Comparison of ENCODE assay signal across 14 cellular contexts in the genomic region with DNA sequence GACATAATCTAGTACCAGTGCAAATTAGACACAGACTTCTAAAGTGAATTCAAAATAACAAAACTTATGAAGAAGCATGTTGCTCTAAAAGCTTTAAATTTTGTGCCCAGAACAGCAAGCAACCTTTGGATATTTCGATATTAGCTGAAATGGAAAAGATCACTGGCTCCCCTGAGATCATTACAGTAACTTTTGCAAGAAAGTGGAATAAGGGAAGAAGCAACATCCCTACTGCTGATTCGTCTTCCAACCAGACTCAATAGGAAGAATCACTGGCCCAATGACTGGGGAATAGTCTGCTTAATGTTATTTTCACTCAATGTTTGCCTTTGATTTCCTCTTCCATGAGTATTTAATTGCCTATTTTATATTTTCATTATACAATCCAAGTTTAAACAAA. TPM values are rescaled to one million over a fixed set of nuclear protein-coding genes. Genes with fewer than 3 reads are reported as not detected.
DNase-seq lines count a peak whose midpoint lies in the region; ATAC-seq, FAIRE-seq and TF ChIP-seq lines count a peak whose summit lies in the region.
"Had no signal": no experiment of that assay in that cellular context is flagged by ENCODE, and none has a peak within 500 bp of the region (broad histone marks: within the 10 kb centered on the region; RNA-seq: fewer than 3 reads in every experiment).

No MANE protein-coding gene starts in this region.

- ATAC-seq in RWPE2 (ENCODE audit: low read depth) (no peak), HG03025 (IDR thresholded peaks at IDR 0.05; ENCODE audit: low FRiP score, unreplicated experiment) (no peak)
- ATAC-seq: activated naive CD4-positive, alpha-beta T cell treated with anti-CD3 and anti-CD28 coated beads, Interleukin-2, amount 50 U/mL, for 72 hours had no signal

- WGBS in sigmoid colon, 2 donors: 8 to 28% methylated on average over 2 of the region's 2 CpGs

- H3K36me3 ChIP-seq in RWPE2 (ENCODE audit: low read depth) (peaks cover 17% of the 10 kb centered on the region), kidney (ENCODE audit: control insufficient read depth in 1 of 2, insufficient read depth in 2 of 2, low read length in 2 of 2) (no peaks in the 10 kb centered on the region), sigmoid colon (no peaks in the 10 kb centered on the region)

- TF ChIP-seq POLR2A in H54 (IDR thresholded peaks at IDR 0.05; ENCODE audit: low read depth, low read length): no peak
- TF ChIP-seq POLR2A in sigmoid colon (IDR thresholded peaks at IDR 0.05): no peak

- DNase-seq in H54 (ENCODE audit: insufficient read length, low spot score) (peak; percentile 15), RWPE2 (ENCODE audit: low spot score) (no peak), kidney (no peak), sigmoid colon (no peak), putamen (ENCODE audit: low spot score) (no peak), iPS-NIHi7 (ENCODE audit: extremely low spot score) (no peak)
- no peak for DNase-seq in activated CD4-positive, alpha-beta T cell treated with anti-CD3 and anti-CD28 coated beads for 4 hours
- DNase-seq: activated CD8-positive, alpha-beta memory T cell treated with anti-CD3 and anti-CD28 coated beads for 24 hours; CD4-positive, alpha-beta T cell; NCI-H1417; nucleus accumbens had no signal

- no peak for TF ChIP-seq EP300 in sigmoid colon (IDR thresholded peaks at IDR 0.05)

- TF ChIP-seq CTCF in RWPE2 (IDR thresholded peaks at IDR 0.05; ENCODE audit: poor library complexity, severe bottlenecking): no peak
- no peak for TF ChIP-seq CTCF in kidney (IDR thresholded peaks at IDR 0.05; ENCODE audit: borderline replicate concordance, extremely low read depth, insufficient read depth)
- no peak for TF ChIP-seq CTCF in sigmoid colon (IDR thresholded peaks at IDR 0.05)

- H3K27ac ChIP-seq in RWPE2 (ENCODE audit: poor library complexity, severe bottlenecking): peak overlapping the region; percentile 58
- H3K27ac ChIP-seq in kidney (ENCODE audit: low read depth in 2 of 2, low read length in 2 of 2): peak overlapping the region; percentile 63 to 76
- H3K27ac ChIP-seq in sigmoid colon: peak overlapping the region; percentile 21 to 58 (median 38)

- H3K9me3 ChIP-seq in RWPE2 (ENCODE audit: severe bottlenecking): no peaks in the 10 kb centered on the region
- no peaks in the 10 kb centered on the region for H3K9me3 ChIP-seq in kidney (ENCODE audit: control insufficient read depth in 1 of 2, low read length in 2 of 2)
- H3K9me3 ChIP-seq in sigmoid colon: no peaks in the 10 kb centered on the region

- H3K27me3 ChIP-seq in RWPE2 (ENCODE audit: insufficient read depth, poor library complexity, severe bottlenecking): no peaks in the 10 kb centered on the region
- no peaks in the 10 kb centered on the region for H3K27me3 ChIP-seq in sigmoid colon

- H3K4me3 ChIP-seq in RWPE2 (ENCODE audit: severe bottlenecking) (peak overlapping the region; percentile 4), kidney (ENCODE audit: low read length in 2 of 2) (peak overlapping the region; percentile 35 to 42), sigmoid colon (no peak overlapping the region)

- peak overlapping the region; percentile 43 to 60 for H3K9ac ChIP-seq in kidney (ENCODE audit: low read length in 2 of 2)

- FAIRE-seq in H54 (lab: Jason Lieb, UNC) (peak; percentile 96), kidney (lab: Jason Lieb, UNC) (no peak)
- FAIRE-seq: islet of Langerhans had no signal

- intact Hi-C loops in kidney (cut with DNase I): loop anchor here (10.0 kb wide), 1 partner anchor 162 kb away; no protein-coding TSS in a partner anchor
- intact Hi-C loops in sigmoid colon (cut with DNase I): loop anchor here (5.0 kb wide), 1 partner anchor 301 kb away; a partner anchor contains a TSS

- H3K4me1 ChIP-seq in RWPE2 (ENCODE audit: insufficient read depth, poor library complexity, severe bottlenecking) (peaks cover 38% of the 10 kb centered on the region), kidney (ENCODE audit: control insufficient read depth in 1 of 2, insufficient read depth in 1 of 2, low read depth in 1 of 2, low read length in 2 of 2) (peaks cover 0 to 20% of the 10 kb centered on the region in 2 donors), sigmoid colon (no peaks in the 10 kb centered on the region)

RNA-seq across cellular contexts. Expression of a gene that starts 7.9 kb away (rescaled TPM):
- total RNA-seq in kidney (75.8 TPM), sigmoid colon (10 to 100 TPM; 13.0 to 19.3 (median 16.8) TPM)
- polyA plus RNA-seq in kidney (ENCODE audit: insufficient read depth, low read depth, low replicate concordance) (20.0 TPM), sigmoid colon (10 to 100 TPM; 23.1 to 34.2 (median 27.7) TPM)

Comparison
In these comparisons a context has a peak if more than half of its experiments do, and no peak if none do; other contexts are left out.
1. H3K4me3 ChIP-seq: peak in RWPE2 (single experiment) and kidney (2 of 2); none in sigmoid colon (0 of 4).
2. Peak in every context shown above with its lines, with median percentiles within 50 percentile points of each other: H3K27ac ChIP-seq.